ENCODE assay signal across 24 cellular contexts in genomic region chr20:56409946-56410345, GRCh38. TPM values are rescaled to one million over a fixed set of nuclear protein-coding genes. Genes with fewer than 3 reads are reported as not detected.
A peak's percentile ranks its signal among the peaks of the same experiment; 100 is the strongest.
DNase-seq lines count a peak whose midpoint lies in the region; ATAC-seq and TF ChIP-seq lines count a peak whose summit lies in the region.
"Had no signal": no experiment of that assay in that cellular context is flagged by ENCODE, and none has a peak within 500 bp of the region (broad histone marks: within the 10 kb centered on the region; RNA-seq: fewer than 3 reads in every experiment).

No MANE protein-coding gene starts in this region.

- peaks cover 20% of the 10 kb centered on the region for H3K4me1 ChIP-seq in effector memory CD4-positive, alpha-beta T cell (ENCODE audit: control insufficient read depth, insufficient read depth, low read length, poor library complexity, severe bottlenecking)
- H3K4me1 ChIP-seq in gastrocnemius medialis: no peaks in the 10 kb centered on the region

- CTCF ChIA-PET in activated CD4-positive, alpha-beta memory T cell treated with anti-CD3 and anti-CD28 coated beads for 36 hours (lab: Charles Lee): no interaction called here
- CTCF ChIA-PET in activated CD4-positive, alpha-beta memory T cell treated with anti-CD3 and anti-CD28 coated beads, Interleukin-2, amount 10 ng/mL, durations not matched to agents 7 days and 5 days (lab: Charles Lee): interaction anchor here (1.1 to 1.9 kb wide), 3 partner anchors 11 to 34 kb away, joined by 3 to 8 read pairs (median 3); partner anchors contain the start of genes AURKA and CSTF1
- CTCF ChIA-PET in CD4-positive, alpha-beta T cell (lab: Charles Lee): no interaction called here

- H3K27me3 ChIP-seq in CD4-positive, alpha-beta T cell (ENCODE audit: control insufficient read depth, insufficient read depth, low read length): no peaks in the 10 kb centered on the region
- H3K27me3 ChIP-seq in effector memory CD4-positive, alpha-beta T cell (replicated peaks; ENCODE audit: control insufficient read depth, insufficient read depth, low read length, poor library complexity, severe bottlenecking): no peaks in the 10 kb centered on the region
- no peaks in the 10 kb centered on the region for H3K27me3 ChIP-seq in gastrocnemius medialis
- H3K27me3 ChIP-seq: BLaER1, cardiac muscle cell, dorsolateral prefrontal cortex had no signal

- H3K4me1 Mint-ChIP-seq in activated CD4-positive, alpha-beta memory T cell treated with anti-CD3 and anti-CD28 coated beads for 36 hours (ENCODE audit: low read depth): peaks cover 52% of the 10 kb centered on the region
- H3K4me1 Mint-ChIP-seq in activated CD4-positive, alpha-beta memory T cell treated with anti-CD3 and anti-CD28 coated beads, Interleukin-2, amount 10 ng/mL, durations not matched to agents 7 days and 5 days: peaks cover 52% of the 10 kb centered on the region
- H3K4me1 Mint-ChIP-seq in CD4-positive, alpha-beta T cell (ENCODE audit: low read depth): peaks cover 45% of the 10 kb centered on the region
- H3K4me1 Mint-ChIP-seq in natural killer cell: peaks cover 34 to 36% of the 10 kb centered on the region in 2 donors
- peaks cover 12% of the 10 kb centered on the region for H3K4me1 Mint-ChIP-seq in endothelial cell (ENCODE audit: unreplicated experiment)

- in situ Hi-C loops in gastrocnemius medialis (cut with MboI; ENCODE audit: low sequenced_read_pairs in 4 of 4): no loop called here

- H3K27me3 Mint-ChIP-seq in activated CD4-positive, alpha-beta memory T cell treated with anti-CD3 and anti-CD28 coated beads for 36 hours: no peaks in the 10 kb centered on the region
- no peaks in the 10 kb centered on the region for H3K27me3 Mint-ChIP-seq in activated CD4-positive, alpha-beta memory T cell treated with anti-CD3 and anti-CD28 coated beads, Interleukin-2, amount 10 ng/mL, durations not matched to agents 7 days and 5 days
- H3K27me3 Mint-ChIP-seq in CD4-positive, alpha-beta T cell: no peaks in the 10 kb centered on the region
- H3K27me3 Mint-ChIP-seq in natural killer cell (ENCODE audit: low read depth in 2 of 2): no peaks in the 10 kb centered on the region
- H3K27me3 Mint-ChIP-seq in endothelial cell (ENCODE audit: unreplicated experiment): no peaks in the 10 kb centered on the region
- H3K27me3 Mint-ChIP-seq: activated CD4-positive, alpha-beta T cell treated with anti-CD3 and anti-CD28 coated beads, Interleukin-2, amount 10 ng/mL, durations not matched to agents 7 days and 5 days; stimulated activated naive CD8-positive, alpha-beta T cell treated with anti-CD3 and anti-CD28 coated beads, Interleukin-15, Interleukin-2, amounts not matched to agents 100 ng/mL and 50 ng/mL, for 24 hours had no signal

- H3K27ac Mint-ChIP-seq in activated CD4-positive, alpha-beta memory T cell treated with anti-CD3 and anti-CD28 coated beads for 36 hours: peak overlapping the region; percentile 35
- no peak overlapping the region for H3K27ac Mint-ChIP-seq in activated CD4-positive, alpha-beta memory T cell treated with anti-CD3 and anti-CD28 coated beads, Interleukin-2, amount 10 ng/mL, durations not matched to agents 7 days and 5 days
- peak overlapping the region; percentile 84 for H3K27ac Mint-ChIP-seq in CD4-positive, alpha-beta T cell
- peak overlapping the region; percentile 51 to 69 for H3K27ac Mint-ChIP-seq in natural killer cell
- no peak overlapping the region for H3K27ac Mint-ChIP-seq in endothelial cell (ENCODE audit: unreplicated experiment)
- H3K27ac Mint-ChIP-seq: activated CD4-positive, alpha-beta T cell treated with anti-CD3 and anti-CD28 coated beads, Interleukin-2, amount 10 ng/mL, durations not matched to agents 7 days and 5 days; stimulated activated naive CD8-positive, alpha-beta T cell treated with anti-CD3 and anti-CD28 coated beads, Interleukin-15, Interleukin-2, amounts not matched to agents 100 ng/mL and 50 ng/mL, for 24 hours had no signal

- H3K4me3 Mint-ChIP-seq in activated CD4-positive, alpha-beta memory T cell treated with anti-CD3 and anti-CD28 coated beads for 36 hours: no peak overlapping the region
- H3K4me3 Mint-ChIP-seq in activated CD4-positive, alpha-beta memory T cell treated with anti-CD3 and anti-CD28 coated beads, Interleukin-2, amount 10 ng/mL, durations not matched to agents 7 days and 5 days: no peak overlapping the region
- peak overlapping the region; percentile 26 for H3K4me3 Mint-ChIP-seq in CD4-positive, alpha-beta T cell
- H3K4me3 Mint-ChIP-seq in natural killer cell (peak overlapping the region; percentile 50), endothelial cell (ENCODE audit: unreplicated experiment) (no peak overlapping the region)
- H3K4me3 Mint-ChIP-seq: activated CD4-positive, alpha-beta T cell treated with anti-CD3 and anti-CD28 coated beads, Interleukin-2, amount 10 ng/mL, durations not matched to agents 7 days and 5 days; activated T-cell treated with anti-CD3 and anti-CD28 coated beads, Interleukin-2, amount 50 U/mL, for 4 hours; stimulated activated naive CD8-positive, alpha-beta T cell treated with anti-CD3 and anti-CD28 coated beads, Interleukin-15, Interleukin-2, amounts not matched to agents 100 ng/mL and 50 ng/mL, for 24 hours had no signal

- H3K27ac ChIP-seq in CD4-positive, alpha-beta T cell (ENCODE audit: low read depth, low read length): no peak overlapping the region
- peak overlapping the region; percentile 7 for H3K27ac ChIP-seq in effector memory CD4-positive, alpha-beta T cell (ENCODE audit: insufficient read depth, low read length, poor library complexity, severe bottlenecking)
- H3K27ac ChIP-seq in gastrocnemius medialis: no peak overlapping the region
- H3K27ac ChIP-seq: BLaER1, cardiac muscle cell had no signal

- DNase-seq in activated CD4-positive, alpha-beta memory T cell treated with anti-CD3 and anti-CD28 coated beads for 36 hours: no peak
- no peak for DNase-seq in activated CD4-positive, alpha-beta memory T cell treated with anti-CD3 and anti-CD28 coated beads, Interleukin-2, amount 10 ng/mL, durations not matched to agents 7 days and 5 days
- no peak for DNase-seq in CD4-positive, alpha-beta T cell
- DNase-seq in effector memory CD4-positive, alpha-beta T cell: no peak
- DNase-seq in natural killer cell (no peak), endothelial cell (ENCODE audit: low spot score) (no peak), gastrocnemius medialis (no peak)
- DNase-seq: activated CD4-positive, alpha-beta T cell treated with anti-CD3 and anti-CD28 coated beads, Interleukin-2, amount 10 ng/mL, durations not matched to agents 7 days and 5 days; activated T-cell treated with anti-CD3 and anti-CD28 coated beads, Interleukin-2, amount 50 U/mL, for 4 hours; amniotic stem cell; DMS153; dorsolateral prefrontal cortex; H7; NCI-H1417 treated with DMSO at 0.1 percent for 48 hours; NCI-H526 treated with DMSO at 0.1 percent for 48 hours; stimulated activated CD4-positive, alpha-beta T cell treated with anti-CD3 and anti-CD28 coated beads, Interleukin-1b, Interleukin-23, amount 100 ng/mL, for 48 hours; SW 1271; trophoblast cell had no signal

- H3K9me3 Mint-ChIP-seq in activated CD4-positive, alpha-beta memory T cell treated with anti-CD3 and anti-CD28 coated beads for 36 hours: no peaks in the 10 kb centered on the region
- no peaks in the 10 kb centered on the region for H3K9me3 Mint-ChIP-seq in activated CD4-positive, alpha-beta memory T cell treated with anti-CD3 and anti-CD28 coated beads, Interleukin-2, amount 10 ng/mL, durations not matched to agents 7 days and 5 days
- H3K9me3 Mint-ChIP-seq in CD4-positive, alpha-beta T cell: no peaks in the 10 kb centered on the region
- H3K9me3 Mint-ChIP-seq in natural killer cell (no peaks in the 10 kb centered on the region), endothelial cell (ENCODE audit: unreplicated experiment) (no peaks in the 10 kb centered on the region)
- H3K9me3 Mint-ChIP-seq: activated T-cell treated with anti-CD3 and anti-CD28 coated beads, Interleukin-2, amount 50 U/mL, for 4 hours; stimulated activated naive CD8-positive, alpha-beta T cell treated with anti-CD3 and anti-CD28 coated beads, Interleukin-15, Interleukin-2, amounts not matched to agents 100 ng/mL and 50 ng/mL, for 24 hours had no signal

- intact Hi-C loops in activated CD4-positive, alpha-beta memory T cell treated with anti-CD3 and anti-CD28 coated beads for 36 hours (cut with micrococcal nuclease): loop anchor here (10.0 kb wide), 1 partner anchor 985 kb away; the partner anchor contains the start of gene RBM38
- intact Hi-C loops in CD4-positive, alpha-beta T cell (cut with DNase I, micrococcal nuclease): no loop called here
- intact Hi-C loops in natural killer cell (cut with micrococcal nuclease): loop anchor here (5.0 kb wide), 1 partner anchor 52 kb away; no protein-coding TSS in a partner anchor
- intact Hi-C loops in gastrocnemius medialis (cut with DNase I; ENCODE audit: low total_unique reads): no loop called here

- POLR2A ChIA-PET in activated CD4-positive, alpha-beta memory T cell treated with anti-CD3 and anti-CD28 coated beads for 36 hours (lab: Charles Lee): interaction anchor here (1.4 to 1.7 kb wide), 2 partner anchors 9 to 19 kb away, joined by 3 to 7 read pairs; no protein-coding TSS in a partner anchor
- POLR2A ChIA-PET in activated CD4-positive, alpha-beta memory T cell treated with anti-CD3 and anti-CD28 coated beads, Interleukin-2, amount 10 ng/mL, durations not matched to agents 7 days and 5 days (lab: Charles Lee): no interaction called here
- POLR2A ChIA-PET in CD4-positive, alpha-beta T cell (lab: Charles Lee): interaction anchor here (1.4 kb wide), 1 partner anchor 18 kb away, joined by 6 read pairs; the partner anchor contains the start of genes AURKA and CSTF1

- no peak overlapping the region for H3K4me3 ChIP-seq in effector memory CD4-positive, alpha-beta T cell (ENCODE audit: insufficient read depth, low read depth, low read length, poor library complexity, severe bottlenecking)
- no peak overlapping the region for H3K4me3 ChIP-seq in gastrocnemius medialis
- H3K4me3 ChIP-seq: BLaER1, cardiac muscle cell, dorsolateral prefrontal cortex had no signal

- ATAC-seq in CD4-positive, alpha-beta T cell (ENCODE audit: poor library complexity): no peak
- ATAC-seq in natural killer cell (no peak), GM21529 (IDR thresholded peaks at IDR 0.05; ENCODE audit: unreplicated experiment) (no peak), gastrocnemius medialis (no peak)
- ATAC-seq: activated T-cell treated with anti-CD3 and anti-CD28 coated beads, Interleukin-2, amount 50 U/mL, for 4 hours had no signal

- TF ChIP-seq POLR2A in gastrocnemius medialis (IDR thresholded peaks at IDR 0.05): no peak

- peaks cover 49% of the 10 kb centered on the region for H3K36me3 Mint-ChIP-seq in activated CD4-positive, alpha-beta memory T cell treated with anti-CD3 and anti-CD28 coated beads for 36 hours
- H3K36me3 Mint-ChIP-seq in activated CD4-positive, alpha-beta memory T cell treated with anti-CD3 and anti-CD28 coated beads, Interleukin-2, amount 10 ng/mL, durations not matched to agents 7 days and 5 days (ENCODE audit: low read depth): peaks cover 73% of the 10 kb centered on the region
- H3K36me3 Mint-ChIP-seq in CD4-positive, alpha-beta T cell (ENCODE audit: low read depth): peaks cover 58% of the 10 kb centered on the region
- H3K36me3 Mint-ChIP-seq in natural killer cell: peaks cover 7% of the 10 kb centered on the region
- peaks cover 2% of the 10 kb centered on the region for H3K36me3 Mint-ChIP-seq in endothelial cell (ENCODE audit: low read depth, unreplicated experiment)

- TF ChIP-seq CTCF in CD4-positive, alpha-beta T cell (IDR thresholded peaks at IDR 0.05): no peak
- TF ChIP-seq CTCF in natural killer cell (IDR thresholded peaks at IDR 0.05) (no peak), endothelial cell (IDR thresholded peaks at IDR 0.05; ENCODE audit: unreplicated experiment) (no peak), gastrocnemius medialis (IDR thresholded peaks at IDR 0.05 in 4 of 5, conservative IDR thresholded peaks at IDR 0.05 in 1 of 5) (no peak)

- no peaks in the 10 kb centered on the region for H3K9me3 ChIP-seq in CD4-positive, alpha-beta T cell (ENCODE audit: control insufficient read depth, low read length)
- no peaks in the 10 kb centered on the region for H3K9me3 ChIP-seq in effector memory CD4-positive, alpha-beta T cell (ENCODE audit: control insufficient read depth, low read length)
- H3K9me3 ChIP-seq in gastrocnemius medialis: no peaks in the 10 kb centered on the region
- H3K9me3 ChIP-seq: BLaER1 had no signal

- H3K36me3 ChIP-seq in effector memory CD4-positive, alpha-beta T cell (ENCODE audit: control insufficient read depth, insufficient read depth, low read length): peaks cover 22% of the 10 kb centered on the region
- peaks cover 3 to 38% of the 10 kb centered on the region in 2 donors for H3K36me3 ChIP-seq in gastrocnemius medialis

RNA-seq across cellular contexts. Expression of gene CASS4, which starts 2.1 kb away (rescaled TPM):
- total RNA-seq in activated CD4-positive, alpha-beta memory T cell treated with anti-CD3 and anti-CD28 coated beads for 36 hours: 1 to 10 TPM; 7.8 to 8.6 TPM
- 10 to 100 TPM; 13.2 TPM for total RNA-seq in activated CD4-positive, alpha-beta memory T cell treated with anti-CD3 and anti-CD28 coated beads, Interleukin-2, amount 10 ng/mL, durations not matched to agents 7 days and 5 days
- total RNA-seq in CD4-positive, alpha-beta T cell: 10 to 100 TPM; 37.0 to 39.8 TPM
- 10 to 100 TPM in 2 of 3 donors, 1 to 10 TPM in 1; 9.3 to 13.8 (median 13.4) TPM for total RNA-seq in natural killer cell
- not detected for total RNA-seq in endothelial cell (ENCODE audit: unreplicated experiment)
- total RNA-seq in gastrocnemius medialis: under 1 TPM in 3 of 4 donors, not detected in 1; 0.36 to 0.86 (median 0.72) TPM
- total RNA-seq: A172, H7, osteocyte had no signal

RNA-seq across cellular contexts. Expression of gene CSTF1, which starts 17.5 kb away (rescaled TPM):
- 10 to 100 TPM; 53.9 to 56.6 TPM for total RNA-seq in activated CD4-positive, alpha-beta memory T cell treated with anti-CD3 and anti-CD28 coated beads for 36 hours
- 10 to 100 TPM; 61.5 to 64.9 TPM for total RNA-seq in activated CD4-positive, alpha-beta memory T cell treated with anti-CD3 and anti-CD28 coated beads, Interleukin-2, amount 10 ng/mL, durations not matched to agents 7 days and 5 days
- 10 to 100 TPM; 20.7 to 21.8 TPM for total RNA-seq in CD4-positive, alpha-beta T cell
- total RNA-seq in natural killer cell: 10 to 100 TPM; 15.8 to 24.3 (median 18.5) TPM
- total RNA-seq in endothelial cell (ENCODE audit: unreplicated experiment): 42.0 TPM
- 10 to 100 TPM; 14.2 to 23.2 (median 18.9) TPM for total RNA-seq in gastrocnemius medialis

RNA-seq across cellular contexts. Expression of gene AURKA, which starts 17.9 kb away (rescaled TPM):
- total RNA-seq in activated CD4-positive, alpha-beta memory T cell treated with anti-CD3 and anti-CD28 coated beads for 36 hours: 100 to 1,000 TPM in 1 of 2 experiments, 10 to 100 TPM in 1; 99.7 to 101 TPM
- total RNA-seq in activated CD4-positive, alpha-beta memory T cell treated with anti-CD3 and anti-CD28 coated beads, Interleukin-2, amount 10 ng/mL, durations not matched to agents 7 days and 5 days: 10 to 100 TPM; 91.9 to 95.4 TPM
- under 1 TPM; 0.25 to 0.36 TPM for total RNA-seq in CD4-positive, alpha-beta T cell
- 1 to 10 TPM; 1.5 to 2.9 (median 2.0) TPM for total RNA-seq in natural killer cell
- total RNA-seq in endothelial cell (ENCODE audit: unreplicated experiment): 14.3 TPM
- total RNA-seq in gastrocnemius medialis: 10 to 100 TPM in 1 of 4 donors, 1 to 10 TPM in 3; 1.6 to 11.3 (median 4.6) TPM

RNA-seq across cellular contexts. Expression of gene FAM210B, which starts 51.2 kb away (rescaled TPM):
- 1 to 10 TPM; 5.5 to 5.9 TPM for total RNA-seq in activated CD4-positive, alpha-beta memory T cell treated with anti-CD3 and anti-CD28 coated beads for 36 hours
- 1 to 10 TPM; 3.7 to 4.3 TPM for total RNA-seq in activated CD4-positive, alpha-beta memory T cell treated with anti-CD3 and anti-CD28 coated beads, Interleukin-2, amount 10 ng/mL, durations not matched to agents 7 days and 5 days
- total RNA-seq in CD4-positive, alpha-beta T cell: 10 to 100 TPM; 14.4 to 14.7 TPM
- total RNA-seq in natural killer cell (10 to 100 TPM in 1 of 3 donors, 1 to 10 TPM in 2; 6.4 to 11.5 (median 8.8) TPM), endothelial cell (ENCODE audit: unreplicated experiment) (20.1 TPM), gastrocnemius medialis (10 to 100 TPM; 34.5 to 57.2 (median 41.4) TPM)

RNA-seq across cellular contexts. Expression of gene RTF2, which starts 58.5 kb away (rescaled TPM):
- 10 to 100 TPM; 81.8 to 83.1 TPM for total RNA-seq in activated CD4-positive, alpha-beta memory T cell treated with anti-CD3 and anti-CD28 coated beads for 36 hours
- total RNA-seq in activated CD4-positive, alpha-beta memory T cell treated with anti-CD3 and anti-CD28 coated beads, Interleukin-2, amount 10 ng/mL, durations not matched to agents 7 days and 5 days: 100 to 1,000 TPM; 121 TPM
- total RNA-seq in CD4-positive, alpha-beta T cell: 10 to 100 TPM; 52.7 to 55.2 TPM
- total RNA-seq in natural killer cell: 10 to 100 TPM; 81.5 to 89.1 (median 83.4) TPM
- 79.9 TPM for total RNA-seq in endothelial cell (ENCODE audit: unreplicated experiment)
- 10 to 100 TPM; 69.1 to 88.8 (median 77.5) TPM for total RNA-seq in gastrocnemius medialis

Comparison
In these comparisons a context has a peak if more than half of its experiments do, and no peak if none do; other contexts are left out.
1. H3K27ac Mint-ChIP-seq: peak in activated CD4-positive, alpha-beta memory T cell treated with anti-CD3 and anti-CD28 coated beads for 36 hours (single experiment), CD4-positive, alpha-beta T cell (single experiment) and natural killer cell (2 of 2); none in activated CD4-positive, alpha-beta memory T cell treated with anti-CD3 and anti-CD28 coated beads, Interleukin-2, amount 10 ng/mL, durations not matched to agents 7 days and 5 days (single experiment) and endothelial cell (single experiment).
2. H3K4me3 Mint-ChIP-seq: peak in CD4-positive, alpha-beta T cell (single experiment) and natural killer cell (single experiment); none in activated CD4-positive, alpha-beta memory T cell treated with anti-CD3 and anti-CD28 coated beads for 36 hours (single experiment), activated CD4-positive, alpha-beta memory T cell treated with anti-CD3 and anti-CD28 coated beads, Interleukin-2, amount 10 ng/mL, durations not matched to agents 7 days and 5 days (single experiment) and endothelial cell (single experiment).
3. intact Hi-C loops: an anchor here in activated CD4-positive, alpha-beta memory T cell treated with anti-CD3 and anti-CD28 coated beads for 36 hours (10.0 kb wide) and natural killer cell (5.0 kb wide); none called in CD4-positive, alpha-beta T cell and gastrocnemius medialis.